10 cellular contexts compared by ENCODE assay signal in the genomic region with DNA sequence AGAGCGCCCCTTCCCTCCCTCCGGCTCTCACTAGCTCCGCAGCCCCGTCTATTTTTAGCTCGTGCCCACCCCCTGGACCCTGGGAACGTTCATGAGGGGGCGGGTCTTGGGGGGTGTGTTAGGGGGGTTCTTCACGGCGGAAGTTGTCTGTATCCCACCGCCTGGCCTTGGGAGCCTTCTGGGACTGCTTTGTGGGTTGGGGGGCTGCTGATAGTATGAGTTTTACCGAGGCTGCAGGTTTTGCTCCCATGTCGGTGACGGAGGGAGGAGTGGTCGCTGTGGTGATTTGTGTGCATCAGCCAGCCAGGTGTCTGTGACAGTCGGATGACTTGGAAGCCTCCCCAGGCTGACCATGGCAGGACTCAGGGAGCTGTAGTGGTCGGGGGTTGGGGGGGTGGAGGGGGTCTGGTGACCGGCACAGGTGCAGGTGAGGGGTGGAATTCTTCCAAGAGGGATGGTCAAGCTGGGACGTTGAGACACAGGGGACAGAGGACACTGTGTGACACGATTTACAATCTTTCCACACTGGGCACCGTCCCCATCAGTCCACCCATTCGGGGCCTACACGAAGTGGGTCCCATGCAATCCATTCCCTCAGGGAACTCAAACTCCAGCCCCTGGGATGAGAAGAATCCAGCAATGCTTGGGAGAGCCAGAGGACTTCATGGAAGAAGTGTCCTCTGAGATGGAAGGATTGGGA. TPM values are rescaled to one million over a fixed set of nuclear protein-coding genes. Genes with fewer than 3 reads are reported as not detected.
A peak's percentile ranks its signal among the peaks of the same experiment; 100 is the strongest.
DNase-seq lines count a peak whose midpoint lies in the region; ATAC-seq, FAIRE-seq and TF ChIP-seq lines count a peak whose summit lies in the region.
"Had no signal": no experiment of that assay in that cellular context is flagged by ENCODE, and none has a peak within 500 bp of the region (broad histone marks: within the 10 kb centered on the region; RNA-seq: fewer than 3 reads in every experiment).

No MANE protein-coding gene starts in this region.

- no peak for TF ChIP-seq POLR2A in Peyer's patch (IDR thresholded peaks at IDR 0.05)

- peaks cover 17% of the 10 kb centered on the region for H3K4me1 ChIP-seq in CD8-positive, alpha-beta T cell (ENCODE audit: insufficient read depth, low read length)
- H3K4me1 ChIP-seq in Peyer's patch = peaks cover 0 to 20% (median 12%) of the 10 kb centered on the region in 4 donors
- H3K4me1 ChIP-seq in hepatocyte (ENCODE audit: insufficient read depth) = peaks cover 5% of the 10 kb centered on the region
- no peaks in the 10 kb centered on the region for H3K4me1 ChIP-seq in rectal smooth muscle tissue (ENCODE audit: control insufficient read depth, insufficient read depth, low read length)

- no peaks in the 10 kb centered on the region for H4K20me1 ChIP-seq in hepatocyte (ENCODE audit: insufficient read depth, poor library complexity, severe bottlenecking)

- CTCF ChIA-PET in CD8-positive, alpha-beta T cell (lab: Charles Lee) = interaction anchor here (1.0 to 1.2 kb wide), 2 partner anchors 36 to 215 kb away, joined by 3 to 4 read pairs; a partner anchor contains a TSS

- H3K9me3 ChIP-seq in CD8-positive, alpha-beta T cell (ENCODE audit: low read length) = no peaks in the 10 kb centered on the region
- H3K9me3 ChIP-seq in Peyer's patch (no peaks in the 10 kb centered on the region), hepatocyte (ENCODE audit: low read depth) (no peaks in the 10 kb centered on the region)
- H3K9me3 ChIP-seq: SJSA1 had no signal

- intact Hi-C loops in CD8-positive, alpha-beta T cell (cut with DNase I, micrococcal nuclease) = loop anchor here (2.0 kb wide), 1 partner anchor 37 kb away; a partner anchor contains a TSS

- peak overlapping the region; percentile 66 for H3K4me3 Mint-ChIP-seq in CD8-positive, alpha-beta T cell
- H3K4me3 Mint-ChIP-seq in stimulated activated naive CD8-positive, alpha-beta T cell treated with anti-CD3 and anti-CD28 coated beads, Interleukin-15, amount 100 ng/mL, for 72 hours = peak overlapping the region in 1 of 2 donors; percentile 43

- POLR2A ChIA-PET in CD8-positive, alpha-beta T cell (lab: Charles Lee) = interaction anchor here (1.4 to 2.9 kb wide), 5 partner anchors 15 to 35 kb away, joined by 5 to 46 read pairs (median 8); a partner anchor contains a TSS

- ATAC-seq in CD8-positive, alpha-beta T cell = no peak
- no peak for ATAC-seq in stimulated activated naive CD8-positive, alpha-beta T cell treated with anti-CD3 and anti-CD28 coated beads, Interleukin-15, amount 100 ng/mL, for 72 hours
- no peak for ATAC-seq in esophagus mucosa

- H3K79me2 ChIP-seq in hepatocyte = no peaks in the 10 kb centered on the region

- H3K27me3 ChIP-seq in CD8-positive, alpha-beta T cell (ENCODE audit: insufficient read depth, low read length) = peaks cover 8% of the 10 kb centered on the region
- peaks cover 0 to 23% of the 10 kb centered on the region in 2 donors for H3K27me3 ChIP-seq in Peyer's patch
- H3K27me3 ChIP-seq in hepatocyte = peaks cover 33% of the 10 kb centered on the region
- H3K27me3 ChIP-seq in rectal smooth muscle tissue (ENCODE audit: control insufficient read depth, insufficient read depth, low read length) = peaks cover 16% of the 10 kb centered on the region

- H3K4me3 ChIP-seq in CD8-positive, alpha-beta T cell (ENCODE audit: low read depth, low read length) = no peak overlapping the region
- H3K4me3 ChIP-seq in Peyer's patch (peak overlapping the region in 3 of 4 donors; percentile 53 to 59 (median 59)), hepatocyte (peak overlapping the region; percentile 47), rectal smooth muscle tissue (ENCODE audit: low read length) (peak overlapping the region; percentile 74)
- H3K4me3 ChIP-seq: SJSA1 had no signal

- no peaks in the 10 kb centered on the region for H3K9me3 Mint-ChIP-seq in CD8-positive, alpha-beta T cell
- H3K9me3 Mint-ChIP-seq in stimulated activated naive CD8-positive, alpha-beta T cell treated with anti-CD3 and anti-CD28 coated beads, Interleukin-15, amount 100 ng/mL, for 72 hours = no peaks in the 10 kb centered on the region

- peaks cover 18% of the 10 kb centered on the region for H3K4me1 Mint-ChIP-seq in CD8-positive, alpha-beta T cell (ENCODE audit: low read depth)
- peaks cover 18% of the 10 kb centered on the region for H3K4me1 Mint-ChIP-seq in stimulated activated naive CD8-positive, alpha-beta T cell treated with anti-CD3 and anti-CD28 coated beads, Interleukin-15, amount 100 ng/mL, for 72 hours

- H3K36me3 Mint-ChIP-seq in CD8-positive, alpha-beta T cell = no peaks in the 10 kb centered on the region

- no peaks in the 10 kb centered on the region for H3K9me2 ChIP-seq in hepatocyte (replicated peaks; ENCODE audit: insufficient read depth)

- no peak for TF ChIP-seq CTCF in CD8-positive, alpha-beta T cell (IDR thresholded peaks at IDR 0.05)
- TF ChIP-seq CTCF in Peyer's patch (IDR thresholded peaks at IDR 0.05) (no peak), hepatocyte (IDR thresholded peaks at IDR 0.05; ENCODE audit: poor library complexity) (no peak), D721Med (IDR thresholded peaks at IDR 0.05; ENCODE audit: insufficient read depth, missing control alignments) (no peak)

- no peaks in the 10 kb centered on the region for H3K36me3 ChIP-seq in CD8-positive, alpha-beta T cell (ENCODE audit: insufficient read depth, low read length)
- H3K36me3 ChIP-seq in Peyer's patch (no peaks in the 10 kb centered on the region), hepatocyte (replicated peaks; ENCODE audit: insufficient read depth, low read depth) (no peaks in the 10 kb centered on the region), rectal smooth muscle tissue (ENCODE audit: control insufficient read depth, insufficient read depth, low read length) (no peaks in the 10 kb centered on the region)
- H3K36me3 ChIP-seq: SJSA1 had no signal

- peak overlapping the region; percentile 99 for H3K4me2 ChIP-seq in hepatocyte

- no peak overlapping the region for H3K9ac ChIP-seq in rectal smooth muscle tissue (ENCODE audit: low read length)

- H3K27ac Mint-ChIP-seq in CD8-positive, alpha-beta T cell = no peak overlapping the region
- H3K27ac Mint-ChIP-seq in stimulated activated naive CD8-positive, alpha-beta T cell treated with anti-CD3 and anti-CD28 coated beads, Interleukin-15, amount 100 ng/mL, for 72 hours = no peak overlapping the region

- no peak overlapping the region for H3K27ac ChIP-seq in CD8-positive, alpha-beta T cell (ENCODE audit: low read depth, low read length)
- H3K27ac ChIP-seq in Peyer's patch = peak overlapping the region in 3 of 4 donors; percentile 26 to 46 (median 39)
- H3K27ac ChIP-seq in hepatocyte = no peak overlapping the region
- peak overlapping the region; percentile 24 for H3K27ac ChIP-seq in rectal smooth muscle tissue (ENCODE audit: low read depth, low read length)
- H3K27ac ChIP-seq: SJSA1 had no signal

- H3K27me3 Mint-ChIP-seq in CD8-positive, alpha-beta T cell (ENCODE audit: low read depth) = peaks cover 23% of the 10 kb centered on the region
- peaks cover 57% of the 10 kb centered on the region for H3K27me3 Mint-ChIP-seq in stimulated activated naive CD8-positive, alpha-beta T cell treated with anti-CD3 and anti-CD28 coated beads, Interleukin-15, amount 100 ng/mL, for 72 hours

- no peak for FAIRE-seq in D721Med (lab: Jason Lieb, UNC)

- 28% methylated on average over 18 of the region's 22 CpGs for WGBS in hepatocyte (ENCODE audit: low lambda C conversion rate, missing lambda C conversion rate)

- DNase-seq in CD8-positive, alpha-beta T cell = no peak
- no peak for DNase-seq in Peyer's patch
- no peak for DNase-seq in hepatocyte (ENCODE audit: low spot score)
- no peak for DNase-seq in stimulated activated naive CD8-positive, alpha-beta T cell treated with anti-CD3 and anti-CD28 coated beads, Interleukin-15, amount 100 ng/mL, for 72 hours
- DNase-seq in D721Med (ENCODE audit: insufficient read length, low spot score) = no peak
- DNase-seq in COR-L47 (lab: John Stamatoyannopoulos, UW) = no peak

- H2AFZ ChIP-seq in hepatocyte = peak overlapping the region; percentile 55

RNA-seq across cellular contexts. Expression of a gene that starts 1.4 kb away (rescaled TPM):
- under 1 TPM in 1 of 2 experiments, not detected in 1; 0.22 TPM for total RNA-seq in CD8-positive, alpha-beta T cell
- total RNA-seq in Peyer's patch (under 1 TPM in 1 of 4 donors, not detected in 3; 0.47 TPM), hepatocyte (0.04 and 0.23 TPM in 2 replicates), esophagus mucosa (0.36 TPM)
- polyA plus RNA-seq in hepatocyte = 2.2 and 2.5 TPM in 2 replicates
- total RNA-seq: Daoy, SJSA1 had no signal

RNA-seq across cellular contexts. Expression of a gene that starts 22.2 kb away (rescaled TPM):
- not detected for total RNA-seq in CD8-positive, alpha-beta T cell
- total RNA-seq in Peyer's patch = 10 to 100 TPM in 2 of 4 donors, 1 to 10 TPM in 2; 2.1 to 38.0 (median 16.3) TPM
- total RNA-seq in hepatocyte = 6.1 and 9.0 TPM in 2 replicates
- polyA plus RNA-seq in hepatocyte = 5.3 and 10.0 TPM in 2 replicates
- total RNA-seq in esophagus mucosa = 0.48 TPM
- total RNA-seq: SJSA1 had no signal

RNA-seq across cellular contexts. Expression of a gene that starts 24.5 kb away (rescaled TPM):
- 10 to 100 TPM; 68.8 to 71.4 TPM for total RNA-seq in CD8-positive, alpha-beta T cell
- total RNA-seq in Peyer's patch (100 to 1,000 TPM; 144 to 303 (median 229) TPM), hepatocyte (114 and 130 TPM in 2 replicates), esophagus mucosa (35.7 TPM)
- 128 and 138 TPM in 2 replicates for polyA plus RNA-seq in hepatocyte

RNA-seq across cellular contexts. Expression of a gene that starts 35.2 kb away (rescaled TPM):
- total RNA-seq in CD8-positive, alpha-beta T cell = 10 to 100 TPM; 22.3 to 25.3 TPM
- 10 to 100 TPM; 19.6 to 27.7 (median 25.1) TPM for total RNA-seq in Peyer's patch
- total RNA-seq in hepatocyte = 24.2 and 29.6 TPM in 2 replicates
- polyA plus RNA-seq in hepatocyte = 26.9 and 31.7 TPM in 2 replicates
- total RNA-seq in esophagus mucosa = 74.1 TPM

RNA-seq across cellular contexts. Expression of a gene that starts 36.2 kb away (rescaled TPM):
- 1 to 10 TPM; 5.2 to 6.6 TPM for total RNA-seq in CD8-positive, alpha-beta T cell
- 1 to 10 TPM; 4.6 to 9.3 (median 6.2) TPM for total RNA-seq in Peyer's patch
- 3.8 and 7.8 TPM in 2 replicates for total RNA-seq in hepatocyte
- polyA plus RNA-seq in hepatocyte = 9.0 and 12.0 TPM in 2 replicates
- total RNA-seq in esophagus mucosa = 8.5 TPM

Comparison
In these comparisons a context has a peak if more than half of its experiments do, and no peak if none do; other contexts are left out.
1. H3K27ac ChIP-seq: peak in Peyer's patch (3 of 4) and rectal smooth muscle tissue (single experiment); none in CD8-positive, alpha-beta T cell (single experiment) and hepatocyte (single experiment).